Comparison of ENCODE assay signal across 1 cellular context in the genomic region with DNA sequence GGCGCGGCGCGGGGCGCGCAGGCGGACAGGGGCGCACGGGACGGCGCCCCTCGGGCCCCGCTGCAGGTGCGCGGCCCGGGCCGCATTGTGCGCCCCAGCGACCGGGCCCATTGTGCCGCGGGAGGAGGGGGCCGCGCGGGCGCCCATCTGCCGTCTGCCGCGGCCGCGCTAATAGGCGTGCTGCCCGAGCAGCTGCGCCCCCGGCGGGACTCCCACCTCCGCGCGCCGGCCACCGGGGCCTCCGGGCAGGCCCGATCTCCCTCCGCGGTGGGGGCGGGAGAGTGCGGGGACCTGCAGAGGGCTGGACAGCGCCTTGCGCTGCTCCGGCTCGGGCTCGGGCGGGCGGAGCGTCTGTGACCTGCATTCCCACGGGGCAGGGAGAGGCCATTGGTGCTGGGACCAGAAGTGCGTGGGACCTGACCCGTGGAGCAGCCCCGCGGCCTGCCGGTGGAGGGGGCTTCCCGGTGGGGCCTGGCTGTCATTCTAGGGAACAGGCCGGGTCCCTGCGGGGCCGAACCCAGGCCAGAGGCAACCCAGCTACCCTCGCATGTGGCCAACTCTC.
TF ChIP-seq lines count a peak whose summit lies in the region.

No MANE protein-coding gene starts in this region.

TF ChIP-seq in A549, 52 proteins besides CTCF, POLR2A, EP300 and RAD21 (continued from another document):
- no peak for TF ChIP-seq HDAC2 (IDR thresholded peaks at IDR 0.05)
- no peak for TF ChIP-seq CHD4 (IDR thresholded peaks at IDR 0.05; ENCODE audit: borderline replicate concordance)
- no peak for TF ChIP-seq SMC3 (IDR thresholded peaks at IDR 0.05)
- no peak for TF ChIP-seq HOXA7 (CRISPR knock-in tag; IDR thresholded peaks at IDR 0.05)
- no peak for TF ChIP-seq HMGXB4 (CRISPR knock-in tag; IDR thresholded peaks at IDR 0.05; ENCODE audit: borderline replicate concordance)
- no peak for TF ChIP-seq SREBF2 (IDR thresholded peaks at IDR 0.05)
